ENCODE assay signal across 8 cellular contexts in genomic region chr1:11563560-11564069, GRCh38.
DNase-seq lines count a peak whose midpoint lies in the region; TF ChIP-seq lines count a peak whose summit lies in the region.

No MANE protein-coding gene starts in this region.

- H3K27ac ChIP-seq in A673 (ENCODE audit: low read depth, low read length, poor library complexity, severe bottlenecking) (no peak overlapping the region), sigmoid colon (no peak overlapping the region), suprapubic skin (no peak overlapping the region)

- TF ChIP-seq EP300 in sigmoid colon (IDR thresholded peaks at IDR 0.05) (no peak), suprapubic skin (IDR thresholded peaks at IDR 0.05) (no peak)

- H3K4me1 ChIP-seq in A673 (ENCODE audit: insufficient read depth, low read length, poor library complexity, severe bottlenecking) (no peaks in the 10 kb centered on the region), sigmoid colon (no peaks in the 10 kb centered on the region), suprapubic skin (no peaks in the 10 kb centered on the region)

- H3K27me3 ChIP-seq in A673 (replicated peaks; ENCODE audit: insufficient read depth, low read depth, low read length, poor library complexity) (peaks cover 75% of the 10 kb centered on the region), sigmoid colon (peaks cover 8 to 72% (median 16%) of the 10 kb centered on the region in 3 donors), suprapubic skin (peaks cover 81% of the 10 kb centered on the region)

- TF ChIP-seq POLR2A in sigmoid colon (IDR thresholded peaks at IDR 0.05) (no peak), suprapubic skin (IDR thresholded peaks at IDR 0.05) (no peak)

- POLR2A ChIA-PET in A673 (lab: Charles Lee; ENCODE audit: low non-redundant PET), result no interaction called here

- H3K9me3 ChIP-seq in A673 (ENCODE audit: low read depth, low read length, poor library complexity, severe bottlenecking) (no peaks in the 10 kb centered on the region), sigmoid colon (no peaks in the 10 kb centered on the region), suprapubic skin (no peaks in the 10 kb centered on the region)

- intact Hi-C loops in A673 (cut with micrococcal nuclease; ENCODE audit: unreplicated experiment), result no loop called here
- intact Hi-C loops in sigmoid colon (cut with DNase I), result no loop called here

- DNase-seq in Daoy (ENCODE audit: low read depth), result peak; percentile 69
- DNase-seq in NCI-H1417 treated with DMSO at 0.1 percent for 48 hours (lab: John Stamatoyannopoulos, UW), result peak; percentile 54
- peak; percentile 95 for DNase-seq in SK-N-DZ (ENCODE audit: low spot score)
- DNase-seq in islet precursor cell, result peak; percentile 96
- no peak for DNase-seq in A673 (ENCODE audit: low spot score)
- DNase-seq in sigmoid colon, result no peak
- no peak for DNase-seq in foreskin melanocyte
- DNase-seq in suprapubic skin (ENCODE audit: low spot score in 2 of 2), result no peak

- TF ChIP-seq CTCF in A673 (conservative IDR thresholded peaks at IDR 0.05; ENCODE audit: low read depth, low read length) (no peak), sigmoid colon (IDR thresholded peaks at IDR 0.05) (no peak), suprapubic skin (IDR thresholded peaks at IDR 0.05) (no peak)

- H3K36me3 ChIP-seq in A673 (ENCODE audit: insufficient read depth, low read length, poor library complexity, severe bottlenecking), result no peaks in the 10 kb centered on the region
- no peaks in the 10 kb centered on the region for H3K36me3 ChIP-seq in sigmoid colon
- H3K36me3 ChIP-seq in suprapubic skin, result no peaks in the 10 kb centered on the region

- CTCF ChIA-PET in A673 (lab: Charles Lee), result no interaction called here

- H3K4me3 ChIP-seq in A673 (ENCODE audit: low read depth, low read length, poor library complexity, severe bottlenecking), result no peak overlapping the region
- H3K4me3 ChIP-seq in sigmoid colon, result no peak overlapping the region
- H3K4me3 ChIP-seq in suprapubic skin, result no peak overlapping the region

- no TSS peak for BruUV-seq in A673 (replicated peaks; lab: Mats Ljungman, UMichigan)

- WGBS in sigmoid colon, 2 donors, result 8 to 16% methylated on average over 14 of the region's 14 CpGs
- 6% methylated on average over 11 of the region's 14 CpGs for WGBS in suprapubic skin

Comparison
In these comparisons a context has a peak if more than half of its experiments do, and no peak if none do; other contexts are left out.
1. DNase-seq: peak in Daoy (single experiment), NCI-H1417 treated with DMSO at 0.1 percent for 48 hours (single experiment), SK-N-DZ (single experiment) and islet precursor cell (single experiment); none in A673 (single experiment), sigmoid colon (single experiment), foreskin melanocyte (single experiment) and suprapubic skin (0 of 2).